In the genomic region with DNA sequence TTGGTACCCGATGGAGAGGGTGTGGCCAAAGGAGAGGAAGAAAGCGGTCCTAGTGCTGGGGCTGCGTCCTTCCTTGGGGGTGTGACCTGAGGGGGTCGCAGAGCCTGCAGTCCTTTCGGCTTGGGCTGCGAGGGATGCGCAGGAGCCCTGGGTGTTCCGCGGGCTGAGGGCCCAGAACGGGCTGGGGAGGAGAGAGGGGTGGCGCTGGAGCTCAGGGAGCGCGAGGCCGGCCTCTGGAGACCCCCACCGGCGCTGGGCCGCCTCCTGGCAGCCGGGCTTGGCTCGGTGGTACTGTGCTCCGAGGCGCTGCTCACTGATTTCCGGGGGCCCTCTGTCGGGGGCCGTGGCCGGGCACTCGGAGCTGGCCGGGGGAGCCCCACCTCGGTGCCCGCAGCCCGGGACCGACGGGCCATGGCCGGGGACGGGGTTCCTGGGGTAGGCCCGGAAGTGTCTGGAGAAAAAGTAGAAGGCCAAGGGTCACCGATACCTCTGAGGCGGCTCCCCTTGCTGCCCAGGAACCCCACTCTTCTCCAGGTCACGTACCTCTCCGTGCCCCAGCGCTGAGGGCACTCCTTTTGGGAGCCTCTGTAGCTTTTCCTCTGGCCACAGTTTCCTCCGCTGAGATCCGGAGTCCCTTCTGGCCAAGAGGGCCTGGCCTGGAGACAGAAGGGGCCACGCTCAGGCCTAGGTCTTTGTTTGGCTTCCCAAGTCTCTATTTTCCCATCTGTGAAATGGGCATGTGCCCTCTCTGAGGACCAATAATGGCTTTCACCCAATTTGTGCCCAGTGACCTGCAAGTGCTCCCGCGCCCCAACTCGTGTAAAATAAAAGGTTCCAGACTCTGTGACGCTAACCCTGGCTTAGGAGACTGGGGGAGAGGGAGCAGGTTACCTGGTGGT, we compare ENCODE assay signal across 11 cellular contexts. TPM values are rescaled to one million over a fixed set of nuclear protein-coding genes. Genes with fewer than 3 reads are reported as not detected.
DNase-seq lines count a peak whose midpoint lies in the region; ATAC-seq, FAIRE-seq and TF ChIP-seq lines count a peak whose summit lies in the region.
"Had no signal": no experiment of that assay in that cellular context is flagged by ENCODE, and none has a peak within 500 bp of the region (broad histone marks: within the 10 kb centered on the region; RNA-seq: fewer than 3 reads in every experiment).

No MANE protein-coding gene starts in this region.

- H2BK12ac ChIP-seq in H1 (ENCODE audit: low read depth, low read length): no peak overlapping the region

- TF ChIP-seq EP300 in H1 (IDR thresholded peaks at IDR 0.05; ENCODE audit: borderline replicate concordance in 1 of 2, low read depth in 2 of 2, low read length in 2 of 2): no peak

- peaks cover 63% of the 10 kb centered on the region for H3F3A ChIP-seq in neural progenitor cell (ENCODE audit: low read depth)

- H3K4me1 Mint-ChIP-seq in CD8-positive, alpha-beta T cell (ENCODE audit: low read depth): peaks cover 39% of the 10 kb centered on the region
- H3K4me1 Mint-ChIP-seq in neural progenitor cell: peaks cover 34% of the 10 kb centered on the region

- CTCF ChIA-PET in CD8-positive, alpha-beta T cell (lab: Charles Lee): no interaction called here
- CTCF ChIA-PET in H1 (lab: Charles Lee; ENCODE audit: partially characterized antibody): interaction anchor here (1.1 to 1.4 kb wide), 6 partner anchors 13 to 45 kb away, joined by 3 to 6 read pairs (median 4); no protein-coding TSS in a partner anchor

- H3K79me2 ChIP-seq in H1 (ENCODE audit: control insufficient read depth in 1 of 2, insufficient read depth in 2 of 2, low read length in 2 of 2): no peaks in the 10 kb centered on the region
- no peaks in the 10 kb centered on the region for H3K79me2 ChIP-seq in neural progenitor cell (ENCODE audit: low read depth)

- FAIRE-seq in H1 (lab: Jason Lieb, UNC): no peak

- no peak overlapping the region for H4K5ac ChIP-seq in H1 (ENCODE audit: insufficient read length, low read depth, low read length)

- H3K79me1 ChIP-seq in H1 (ENCODE audit: low read depth, low read length): no peaks in the 10 kb centered on the region; the same call in 1 of the 2 replicates

- no peak overlapping the region for H3K18ac ChIP-seq in H1 (ENCODE audit: extremely low read depth, low read length)

- H3K27me3 Mint-ChIP-seq in CD8-positive, alpha-beta T cell (ENCODE audit: low read depth): peaks cover 18% of the 10 kb centered on the region
- peaks cover 15% of the 10 kb centered on the region for H3K27me3 Mint-ChIP-seq in neural progenitor cell (ENCODE audit: insufficient read depth, low read depth)

- H4K8ac ChIP-seq in H1 (ENCODE audit: extremely low read depth, insufficient read depth, low read length): no peak overlapping the region

- no peak overlapping the region for H2BK20ac ChIP-seq in H1 (ENCODE audit: low read length)

- DNase-seq in CD8-positive, alpha-beta T cell: no peak
- DNase-seq in MG63 (no peak), H1 (ENCODE audit: low read depth in 1 of 2, low spot score in 2 of 2) (no peak), neural progenitor cell (ENCODE audit: low spot score) (no peak), NCI-H748 (lab: John Stamatoyannopoulos, UW; ENCODE audit: unreplicated experiment) (no peak), BE2C (no peak), hypothalamus (lab: John Stamatoyannopoulos, UW) (no peak)
- no peak for DNase-seq in activated CD8-positive, alpha-beta memory T cell treated with anti-CD3 and anti-CD28 coated beads, Interleukin-2, amount 50 U/mL, for 4 hours

- H3K4me3 ChIP-seq in CD8-positive, alpha-beta T cell (ENCODE audit: low read depth, low read length): no peak overlapping the region
- H3K4me3 ChIP-seq in MG63 (peak overlapping the region; percentile 11; the same call in 1 of the 2 replicates), H1 (ENCODE audit: extremely low read depth in 1 of 4, insufficient read depth in 2 of 4, low read depth in 3 of 4, low read length in 4 of 4) (peak overlapping the region; percentile 67 to 98 (median 70); a peak in 5 of 8 replicates), neural progenitor cell (peak overlapping the region; percentile 99), BE2C (ENCODE audit: low read depth, low read length) (no peak overlapping the region)

- H4K20me1 ChIP-seq in H1 (replicated peaks in 1 of 2; ENCODE audit: control insufficient read depth in 1 of 2, insufficient read depth in 2 of 2, low read length in 2 of 2) (peaks cover 4% of the 10 kb centered on the region in 2 experiments), neural progenitor cell (ENCODE audit: low read depth) (peaks cover 44% of the 10 kb centered on the region)

- H3K9me3 Mint-ChIP-seq in CD8-positive, alpha-beta T cell: no peaks in the 10 kb centered on the region
- H3K9me3 Mint-ChIP-seq in neural progenitor cell: no peaks in the 10 kb centered on the region

- no peak overlapping the region for H2AK5ac ChIP-seq in H1 (ENCODE audit: low read depth, low read length)

- WGBS in H1 (ENCODE audit: extremely low coverage in 1 of 2, insufficient coverage in 1 of 2, insufficient read length in 1 of 2, insufficient replicate concordance in 2 of 2, low coverage in 1 of 2, low lambda C conversion rate in 2 of 2, missing lambda C conversion rate in 1 of 2), 2 experiments: 79% methylated on average over 30 of the region's 47 CpGs; no CpG with 5 or more reads in 1 of the 2 experiments

- no peak overlapping the region for H3K14ac ChIP-seq in H1 (ENCODE audit: insufficient read length)

- no peak overlapping the region for H3K27ac Mint-ChIP-seq in CD8-positive, alpha-beta T cell
- no peak overlapping the region for H3K27ac Mint-ChIP-seq in neural progenitor cell

- no peak overlapping the region for H3K56ac ChIP-seq in H1 (replicated peaks; ENCODE audit: insufficient read length, low read depth, low read length)

- peaks cover 57% of the 10 kb centered on the region for H3K4me1 ChIP-seq in CD8-positive, alpha-beta T cell (ENCODE audit: insufficient read depth, low read length)
- H3K4me1 ChIP-seq in H1 (replicated peaks in 1 of 4; ENCODE audit: control insufficient read depth in 3 of 4, insufficient read depth in 4 of 4, low read length in 3 of 4) (peaks cover 0 to 21% (median 16%) of the 10 kb centered on the region in 4 experiments; a peak in 5 of 7 replicates), neural progenitor cell (peaks cover 11% of the 10 kb centered on the region), BE2C (peaks cover 3% of the 10 kb centered on the region; the same call in 1 of the 2 replicates)

- no peak for TF ChIP-seq RAD21 in H1 (IDR thresholded peaks at IDR 0.05 in 1 of 2, conservative IDR thresholded peaks at IDR 0.05 in 1 of 2; ENCODE audit: low read depth in 2 of 2, low read length in 2 of 2)

- ATAC-seq in CD8-positive, alpha-beta T cell: no peak
- ATAC-seq: activated CD4-positive, CD25-positive, alpha-beta regulatory T cell treated with anti-CD3 and anti-CD28 coated beads, Interleukin-2, amount 50 U/mL, for 24 hours had no signal

- no peaks in the 10 kb centered on the region for H3K9me3 ChIP-seq in CD8-positive, alpha-beta T cell (ENCODE audit: low read length)
- H3K9me3 ChIP-seq in MG63 (no peaks in the 10 kb centered on the region), H1 (ENCODE audit: insufficient read depth in 2 of 2, low read depth in 1 of 2, low read length in 1 of 2) (no peaks in the 10 kb centered on the region), neural progenitor cell (ENCODE audit: low read depth) (no peaks in the 10 kb centered on the region), BE2C (no peaks in the 10 kb centered on the region)
- H3K9me3 ChIP-seq: Peyer's patch had no signal

- POLR2A ChIA-PET in CD8-positive, alpha-beta T cell (lab: Charles Lee): interaction anchor here (1.2 kb wide), 1 partner anchor 29 kb away, joined by 4 read pairs; no protein-coding TSS in a partner anchor
- POLR2A ChIA-PET in H1 (lab: Charles Lee; ENCODE audit: partially characterized antibody): interaction anchor here (0.6 to 3.4 kb wide), 11 partner anchors 8 to 234 kb away, joined by 3 to 20 read pairs (median 3); a partner anchor contains a TSS

- no peak for TF ChIP-seq CTCF in CD8-positive, alpha-beta T cell (IDR thresholded peaks at IDR 0.05)
- TF ChIP-seq CTCF in H1 (IDR thresholded peaks at IDR 0.05; ENCODE audit: control extremely low read depth in 1 of 3, insufficient read depth in 1 of 3, low read depth in 1 of 3, low read length in 3 of 3) (no peak), neural progenitor cell (IDR thresholded peaks at IDR 0.05) (no peak), BE2C (IDR thresholded peaks at IDR 0.05; ENCODE audit: low read depth, low read length) (no peak)

- peaks cover 4% of the 10 kb centered on the region for H3K27me3 ChIP-seq in CD8-positive, alpha-beta T cell (ENCODE audit: insufficient read depth, low read length)
- H3K27me3 ChIP-seq in MG63 (peaks cover 24% of the 10 kb centered on the region), H1 (replicated peaks in 1 of 4; ENCODE audit: control insufficient read depth in 3 of 4, extremely low read depth in 1 of 4, insufficient read depth in 3 of 4, low read length in 3 of 4) (peaks cover 0 to 10% (median 6%) of the 10 kb centered on the region in 4 experiments; a peak in 4 of 7 replicates), neural progenitor cell (peaks cover 15% of the 10 kb centered on the region), BE2C (peaks cover 11% of the 10 kb centered on the region)

- H3K36me3 Mint-ChIP-seq in CD8-positive, alpha-beta T cell: no peaks in the 10 kb centered on the region
- H3K36me3 Mint-ChIP-seq in neural progenitor cell: no peaks in the 10 kb centered on the region

- peaks cover 16% of the 10 kb centered on the region for H3K23me2 ChIP-seq in H1 (ENCODE audit: low read depth, low read length)

- H2BK120ac ChIP-seq in H1 (replicated peaks; ENCODE audit: low read depth, low read length): no peak overlapping the region

- no peak overlapping the region for H3K9ac ChIP-seq in H1 (replicated peaks in 1 of 4; ENCODE audit: extremely low read depth in 1 of 4, low read depth in 3 of 4, low read length in 3 of 4)
- no peak overlapping the region for H3K9ac ChIP-seq in neural progenitor cell

- no peak; a peak in 1 of 3 replicates for TF ChIP-seq POLR2A in H1 (IDR thresholded peaks at IDR 0.05; ENCODE audit: control extremely low read depth in 1 of 2, low read depth in 2 of 2, low read length in 2 of 2)

- H3K4me2 ChIP-seq in H1 (ENCODE audit: insufficient read depth in 1 of 2, low read depth in 2 of 2, low read length in 2 of 2): peak overlapping the region; percentile 89 to 100
- H3K4me2 ChIP-seq in neural progenitor cell: peak overlapping the region; percentile 99

- H2AFZ ChIP-seq in H1 (ENCODE audit: low read length) (no peak overlapping the region), neural progenitor cell (replicated peaks) (no peak overlapping the region)

- H4K91ac ChIP-seq in H1 (replicated peaks; ENCODE audit: insufficient read length, low read length): no peak overlapping the region

- no peaks in the 10 kb centered on the region for H3K36me3 ChIP-seq in CD8-positive, alpha-beta T cell (ENCODE audit: insufficient read depth, low read length)
- H3K36me3 ChIP-seq in MG63 (no peaks in the 10 kb centered on the region), H1 (ENCODE audit: control insufficient read depth in 2 of 4, insufficient read depth in 4 of 4, low read length in 3 of 4) (no peaks in the 10 kb centered on the region), neural progenitor cell (no peaks in the 10 kb centered on the region), BE2C (no peaks in the 10 kb centered on the region)
- H3K36me3 ChIP-seq: Peyer's patch had no signal

- no peak overlapping the region for H2BK15ac ChIP-seq in H1 (ENCODE audit: low read length)

- no peak overlapping the region for H3K4ac ChIP-seq in H1 (replicated peaks; ENCODE audit: insufficient read length, low read depth, low read length)

- intact Hi-C loops in CD8-positive, alpha-beta T cell (cut with DNase I, micrococcal nuclease): loop anchor here in 1 of 2 experiments (1.0 kb wide), 1 partner anchor 10 kb away; no protein-coding TSS in a partner anchor

- no peak overlapping the region for H3K27ac ChIP-seq in CD8-positive, alpha-beta T cell (ENCODE audit: low read depth, low read length)
- no peak overlapping the region for H3K27ac ChIP-seq in H1 (ENCODE audit: low read depth, low read length)
- no peak overlapping the region for H3K27ac ChIP-seq in neural progenitor cell

- H3K23ac ChIP-seq in H1 (ENCODE audit: insufficient read length): no peak overlapping the region

- H3K4me3 Mint-ChIP-seq in CD8-positive, alpha-beta T cell: peak overlapping the region; percentile 61
- H3K4me3 Mint-ChIP-seq in neural progenitor cell: peak overlapping the region; percentile 96

- no peak overlapping the region for H2BK5ac ChIP-seq in H1 (ENCODE audit: low read depth, low read length)

RNA-seq across cellular contexts. Expression of a gene that starts 1.6 kb away (rescaled TPM):
- under 1 TPM; 0.19 to 0.47 TPM for total RNA-seq in CD8-positive, alpha-beta T cell
- not detected in 2 replicates for total RNA-seq in MG63 (2014; rRNA removed; shearing (Covaris generic); ENCODE audit: low replicate concordance)
- 23.9 and 25.3 TPM in 2 replicates for total RNA-seq in H1 (2021; fragmentation: NEBNext Ultra II Directional; extraction: Animal tissue kit (Norgen Biotek cat#: 25700))
- 1.6 and 3.4 TPM in 2 replicates for polyA plus RNA-seq in H1 (2011; rRNA removed)
- polyA plus RNA-seq in H1 (2011; cell fraction: cytosol; rRNA removed): 0.85 TPM
- polyA plus RNA-seq in H1 (2011; cell fraction: nucleus; rRNA removed): 6.1 TPM
- 20.7 to 32.8 TPM (median 29.9 TPM) in 4 replicates for polyA plus RNA-seq in H1 (2012, experiment 1 of 2)
- 22.3 TPM for polyA plus RNA-seq in H1 (2012, experiment 2 of 2)
- 21.3 TPM for polyA plus RNA-seq in H1 (2013, experiment 1 of 2)
- polyA plus RNA-seq in H1 (2013, experiment 2 of 2): 20.1 TPM
- polyA minus RNA-seq in H1 (2011; rRNA and poly(A)+ RNA removed): 1.2 and 1.9 TPM in 2 replicates
- polyA minus RNA-seq in H1 (2011; cell fraction: cytosol; rRNA and poly(A)+ RNA removed): 17.2 TPM
- polyA minus RNA-seq in H1 (2011; cell fraction: nucleus; rRNA and poly(A)+ RNA removed): 5.0 TPM
- total RNA-seq in neural progenitor cell (ENCODE audit: low replicate concordance): 0.07 and 2.8 TPM in 2 replicates
- 5.3 TPM for polyA plus RNA-seq in BE2C (2012; ENCODE audit: insufficient read depth, insufficient read length, low read depth)
- total RNA-seq: myocyte, Peyer's patch had no signal

RNA-seq across cellular contexts. Expression of a gene that starts 15.8 kb away (rescaled TPM):
- not detected for total RNA-seq in CD8-positive, alpha-beta T cell
- total RNA-seq in MG63 (2014; rRNA removed; shearing (Covaris generic); ENCODE audit: low replicate concordance): 11.9 and 20.1 TPM in 2 replicates
- total RNA-seq in H1 (2021; fragmentation: NEBNext Ultra II Directional; extraction: Animal tissue kit (Norgen Biotek cat#: 25700)): 2.9 and 3.4 TPM in 2 replicates
- 2.7 and 2.8 TPM in 2 replicates for polyA plus RNA-seq in H1 (2011; rRNA removed)
- 2.2 TPM for polyA plus RNA-seq in H1 (2011; cell fraction: cytosol; rRNA removed)
- 3.0 TPM for polyA plus RNA-seq in H1 (2011; cell fraction: nucleus; rRNA removed)
- polyA plus RNA-seq in H1 (2012, experiment 1 of 2): 2.2 to 3.0 TPM (median 2.6 TPM) in 4 replicates
- 2.1 TPM for polyA plus RNA-seq in H1 (2012, experiment 2 of 2)
- polyA plus RNA-seq in H1 (2013, experiment 1 of 2): 5.0 TPM
- 4.7 TPM for polyA plus RNA-seq in H1 (2013, experiment 2 of 2)
- 4.8 and 4.9 TPM in 2 replicates for polyA minus RNA-seq in H1 (2011; rRNA and poly(A)+ RNA removed)
- polyA minus RNA-seq in H1 (2011; cell fraction: cytosol; rRNA and poly(A)+ RNA removed): 1.6 TPM
- polyA minus RNA-seq in H1 (2011; cell fraction: nucleus; rRNA and poly(A)+ RNA removed): 3.2 TPM
- total RNA-seq in neural progenitor cell (ENCODE audit: low replicate concordance): 0.65 and 1.2 TPM in 2 replicates
- 0.45 TPM for polyA plus RNA-seq in BE2C (2012; ENCODE audit: insufficient read depth, insufficient read length, low read depth)

RNA-seq across cellular contexts. Expression of a gene that starts 31.1 kb away (rescaled TPM):
- total RNA-seq in CD8-positive, alpha-beta T cell: 100 to 1,000 TPM; 127 to 135 TPM
- total RNA-seq in MG63 (2014; rRNA removed; shearing (Covaris generic); ENCODE audit: low replicate concordance): 21.2 and 38.6 TPM in 2 replicates
- 38.3 and 41.5 TPM in 2 replicates for total RNA-seq in H1 (2021; fragmentation: NEBNext Ultra II Directional; extraction: Animal tissue kit (Norgen Biotek cat#: 25700))
- polyA plus RNA-seq in H1 (2011; rRNA removed): 8.9 and 16.6 TPM in 2 replicates
- polyA plus RNA-seq in H1 (2011; cell fraction: cytosol; rRNA removed): 16.5 TPM
- 35.7 TPM for polyA plus RNA-seq in H1 (2011; cell fraction: nucleus; rRNA removed)
- 20.9 to 28.0 TPM (median 25.4 TPM) in 4 replicates for polyA plus RNA-seq in H1 (2012, experiment 1 of 2)
- 25.2 TPM for polyA plus RNA-seq in H1 (2012, experiment 2 of 2)
- 28.9 TPM for polyA plus RNA-seq in H1 (2013, experiment 1 of 2)
- 27.2 TPM for polyA plus RNA-seq in H1 (2013, experiment 2 of 2)
- 9.2 and 11.4 TPM in 2 replicates for polyA minus RNA-seq in H1 (2011; rRNA and poly(A)+ RNA removed)
- polyA minus RNA-seq in H1 (2011; cell fraction: cytosol; rRNA and poly(A)+ RNA removed): 17.8 TPM
- 14.4 TPM for polyA minus RNA-seq in H1 (2011; cell fraction: nucleus; rRNA and poly(A)+ RNA removed)
- 14.4 and 20.7 TPM in 2 replicates for total RNA-seq in neural progenitor cell (ENCODE audit: low replicate concordance)
- polyA plus RNA-seq in BE2C (2012; ENCODE audit: insufficient read depth, insufficient read length, low read depth): 86.4 TPM

RNA-seq across cellular contexts. Expression of a gene that starts 42.1 kb away (rescaled TPM):
- total RNA-seq in CD8-positive, alpha-beta T cell: 1 to 10 TPM; 2.1 to 2.7 TPM
- total RNA-seq in MG63 (2014; rRNA removed; shearing (Covaris generic); ENCODE audit: low replicate concordance): 0.46 TPM in 1 of 2 replicates, not detected in the other
- total RNA-seq in H1 (2021; fragmentation: NEBNext Ultra II Directional; extraction: Animal tissue kit (Norgen Biotek cat#: 25700)): 3.7 and 4.3 TPM in 2 replicates
- 3.1 and 8.9 TPM in 2 replicates for polyA plus RNA-seq in H1 (2011; rRNA removed)
- 2.2 TPM for polyA plus RNA-seq in H1 (2011; cell fraction: cytosol; rRNA removed)
- polyA plus RNA-seq in H1 (2011; cell fraction: nucleus; rRNA removed): 3.3 TPM
- 3.3 to 6.1 TPM (median 4.6 TPM) in 4 replicates for polyA plus RNA-seq in H1 (2012, experiment 1 of 2)
- 2.7 TPM for polyA plus RNA-seq in H1 (2012, experiment 2 of 2)
- polyA plus RNA-seq in H1 (2013, experiment 1 of 2): 5.3 TPM
- 5.7 TPM for polyA plus RNA-seq in H1 (2013, experiment 2 of 2)
- not detected in 2 replicates for polyA minus RNA-seq in H1 (2011; rRNA and poly(A)+ RNA removed)
- polyA minus RNA-seq in H1 (2011; cell fraction: cytosol; rRNA and poly(A)+ RNA removed): 3.7 TPM
- 2.4 TPM for polyA minus RNA-seq in H1 (2011; cell fraction: nucleus; rRNA and poly(A)+ RNA removed)
- total RNA-seq in neural progenitor cell (ENCODE audit: low replicate concordance): 0.99 and 1.8 TPM in 2 replicates
- polyA plus RNA-seq in BE2C (2012; ENCODE audit: insufficient read depth, insufficient read length, low read depth): 20.0 TPM
- total RNA-seq: Peyer's patch had no signal

RNA-seq across cellular contexts. Expression of a gene that starts 42.5 kb away (rescaled TPM):
- total RNA-seq in CD8-positive, alpha-beta T cell: 1 to 10 TPM; 4.1 to 4.2 TPM
- 21.4 and 31.0 TPM in 2 replicates for total RNA-seq in MG63 (2014; rRNA removed; shearing (Covaris generic); ENCODE audit: low replicate concordance)
- total RNA-seq in H1 (2021; fragmentation: NEBNext Ultra II Directional; extraction: Animal tissue kit (Norgen Biotek cat#: 25700)): 10.4 and 11.0 TPM in 2 replicates
- polyA plus RNA-seq in H1 (2011; rRNA removed): 7.2 and 13.1 TPM in 2 replicates
- 8.2 TPM for polyA plus RNA-seq in H1 (2011; cell fraction: cytosol; rRNA removed)
- polyA plus RNA-seq in H1 (2011; cell fraction: nucleus; rRNA removed): 15.2 TPM
- 6.8 to 10.5 TPM (median 9.9 TPM) in 4 replicates for polyA plus RNA-seq in H1 (2012, experiment 1 of 2)
- polyA plus RNA-seq in H1 (2012, experiment 2 of 2): 10.7 TPM
- polyA plus RNA-seq in H1 (2013, experiment 1 of 2): 7.7 TPM
- 7.8 TPM for polyA plus RNA-seq in H1 (2013, experiment 2 of 2)
- 7.2 and 14.2 TPM in 2 replicates for polyA minus RNA-seq in H1 (2011; rRNA and poly(A)+ RNA removed)
- polyA minus RNA-seq in H1 (2011; cell fraction: cytosol; rRNA and poly(A)+ RNA removed): 4.0 TPM
- 7.9 TPM for polyA minus RNA-seq in H1 (2011; cell fraction: nucleus; rRNA and poly(A)+ RNA removed)
- total RNA-seq in neural progenitor cell (ENCODE audit: low replicate concordance): 4.1 and 13.5 TPM in 2 replicates
- polyA plus RNA-seq in BE2C (2012; ENCODE audit: insufficient read depth, insufficient read length, low read depth): 22.4 TPM

Comparison
In these comparisons a context has a peak if more than half of its experiments do, and no peak if none do; other contexts are left out.
1. H3K4me3 ChIP-seq: peak in MG63 (single experiment), H1 (4 of 4) and neural progenitor cell (single experiment); none in CD8-positive, alpha-beta T cell (single experiment) and BE2C (single experiment).